In genomic region chr10:88928254-88928653, GRCh38 we compare ENCODE assay signal across 1 cellular context.
TF ChIP-seq lines count a peak whose summit lies in the region.

No MANE protein-coding gene starts in this region.

TF ChIP-seq in GM12878, 131 proteins besides CTCF, POLR2A, EP300 and RAD21:
- TF ChIP-seq RFX5 (IDR thresholded peaks at IDR 0.05; ENCODE audit: low read depth, low read length), result no peak
- TF ChIP-seq NR2C1 (IDR thresholded peaks at IDR 0.05), result no peak
- TF ChIP-seq E4F1 (IDR thresholded peaks at IDR 0.05; ENCODE audit: borderline replicate concordance, partially characterized antibody), result no peak
- no peak for TF ChIP-seq ATF2 (IDR thresholded peaks at IDR 0.05; ENCODE audit: low read length)
- no peak for TF ChIP-seq BACH1 (IDR thresholded peaks at IDR 0.05; ENCODE audit: borderline replicate concordance)
- no peak for TF ChIP-seq ZBTB4 (CRISPR knock-in tag; IDR thresholded peaks at IDR 0.05)
- TF ChIP-seq CHD1 (IDR thresholded peaks at IDR 0.05; ENCODE audit: low read depth, low read length), result no peak
- no peak for TF ChIP-seq CHD2 (IDR thresholded peaks at IDR 0.05; ENCODE audit: borderline replicate concordance, low read depth, low read length)
- TF ChIP-seq ATF7 (IDR thresholded peaks at IDR 0.05; ENCODE audit: low read depth), result no peak
- no peak for TF ChIP-seq POLR2AphosphoS5 (IDR thresholded peaks at IDR 0.05; ENCODE audit: low read length)
- TF ChIP-seq PKNOX1 (IDR thresholded peaks at IDR 0.05), result no peak
- TF ChIP-seq BMI1 (IDR thresholded peaks at IDR 0.05; ENCODE audit: borderline replicate concordance), result no peak
- no peak for TF ChIP-seq CEBPB (IDR thresholded peaks at IDR 0.05; ENCODE audit: borderline replicate concordance in 1 of 2, low read depth in 2 of 2, low read length in 2 of 2)
- TF ChIP-seq WRNIP1 (IDR thresholded peaks at IDR 0.05; ENCODE audit: borderline replicate concordance, low read depth, low read length), result no peak
- TF ChIP-seq EED (IDR thresholded peaks at IDR 0.05; ENCODE audit: low read depth), result no peak
